Comparison of ENCODE assay signal across 8 cellular contexts in the genomic region with DNA sequence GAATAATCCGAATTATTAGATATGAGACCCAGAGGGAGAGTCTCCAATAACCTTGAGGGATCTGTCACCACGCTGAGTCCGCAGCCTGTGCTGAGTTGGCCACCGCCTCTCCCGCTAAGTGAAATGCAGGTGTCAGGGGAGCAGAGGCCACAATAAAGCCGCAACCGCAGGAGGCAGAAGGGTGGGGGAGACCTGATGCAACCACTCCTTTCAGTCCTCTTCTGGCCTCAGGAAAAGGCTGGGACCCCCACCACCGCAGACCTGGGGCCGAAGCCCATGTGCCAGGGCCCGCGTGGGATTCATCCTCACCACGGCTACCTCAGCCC. TPM values are rescaled to one million over a fixed set of nuclear protein-coding genes. Genes with fewer than 3 reads are reported as not detected.
DNase-seq lines count a peak whose midpoint lies in the region; ATAC-seq, FAIRE-seq and TF ChIP-seq lines count a peak whose summit lies in the region.

No MANE protein-coding gene starts in this region.

- TF ChIP-seq CTCF in K562 (IDR thresholded peaks at IDR 0.05 in 2 of 3, conservative IDR thresholded peaks at IDR 0.05 in 1 of 3; ENCODE audit: insufficient read depth in 2 of 3, low read depth in 1 of 3, low read length in 3 of 3): no peak
- no peak for TF ChIP-seq CTCF in kidney epithelial cell (IDR thresholded peaks at IDR 0.05; ENCODE audit: insufficient read depth, low read length, poor library complexity, severe bottlenecking)
- TF ChIP-seq CTCF in suprapubic skin (IDR thresholded peaks at IDR 0.05): no peak

- peaks cover 18 to 30% of the 10 kb centered on the region in 2 experiments for H3K4me1 ChIP-seq in K562 (replicated peaks in 1 of 2; ENCODE audit: control insufficient read depth in 2 of 2, insufficient read depth in 2 of 2, low read length in 2 of 2)
- peaks cover 20% of the 10 kb centered on the region for H3K4me1 ChIP-seq in suprapubic skin

- TF ChIP-seq POLR2A in GM12892 (IDR thresholded peaks at IDR 0.05; ENCODE audit: low read depth, low read length) (no peak), K562 (conservative IDR thresholded peaks at IDR 0.05) (0 out of 2 replicates have a peak, but pooled peaks have one; percentile 15), suprapubic skin (IDR thresholded peaks at IDR 0.05) (no peak)

- peak overlapping the region; percentile 89 for H3K4me2 ChIP-seq in K562 (ENCODE audit: insufficient read depth, low read length)

- TF ChIP-seq EP300 in K562 (IDR thresholded peaks at IDR 0.05; ENCODE audit: low read length): no peak
- no peak for TF ChIP-seq EP300 in suprapubic skin (IDR thresholded peaks at IDR 0.05)

- BruUV-seq in K562 (replicated peaks; lab: Mats Ljungman, UMichigan): no TSS peak

- POLR2A ChIA-PET in K562 (lab: Yijun Ruan, JAX): interaction anchor here (0.5 to 5.1 kb wide), 13 partner anchors 9 to 847 kb away, joined by 3 to 31 read pairs (median 3); no protein-coding TSS in a partner anchor

- TF ChIP-seq RAD21 in K562 (CRISPR knock-in tag; conservative IDR thresholded peaks at IDR 0.05 in 1 of 2, IDR thresholded peaks at IDR 0.05 in 1 of 2): no peak

- peak overlapping the region; percentile 86 for H3K27ac ChIP-seq in K562 (ENCODE audit: extremely low read depth, low read depth, low read length)
- H3K27ac ChIP-seq in suprapubic skin: peak overlapping the region; percentile 90

- CTCF ChIA-PET in K562 (lab: Yijun Ruan, JAX; ENCODE audit: low intra/inter-chr PET ratio): no interaction called here

- peaks cover 3% of the 10 kb centered on the region for H3K9me1 ChIP-seq in K562 (ENCODE audit: control insufficient read depth, insufficient read depth, low read length)

- under 1% methylated on average over 12 of the region's 12 CpGs for WGBS in K562 (ENCODE audit: insufficient coverage, low coverage, missing lambda C conversion rate)
- 0% methylated on average over 12 of the region's 12 CpGs for WGBS in suprapubic skin

- H3K36me3 ChIP-seq in K562 (ENCODE audit: control insufficient read depth, insufficient read depth, low read length) (peaks cover 11% of the 10 kb centered on the region), kidney epithelial cell (ENCODE audit: control insufficient read depth, insufficient read depth, low read length) (no peaks in the 10 kb centered on the region), suprapubic skin (no peaks in the 10 kb centered on the region)

- ATAC-seq in K562: peak; percentile 72

- DNase-seq in GM12892 (ENCODE audit: insufficient read length): peak; percentile 17
- peak; percentile 61 for DNase-seq in M059J (ENCODE audit: low read depth)
- DNase-seq in K562 (ENCODE audit: extremely low read depth in 1 of 4, low spot score in 3 of 4): peak; percentile 48 to 78 (median 60)
- no peak for DNase-seq in kidney epithelial cell (ENCODE audit: low read depth)
- DNase-seq in suprapubic skin (ENCODE audit: low spot score in 2 of 2): no peak
- no peak for DNase-seq in stimulated activated naive CD4-positive, alpha-beta T cell (lab: John Stamatoyannopoulos, UW)
- DNase-seq in NCI-H2196 (lab: John Stamatoyannopoulos, UW; ENCODE audit: unreplicated experiment): no peak
- no peak for DNase-seq in MV-4-11 (lab: John Stamatoyannopoulos, UW)

- intact Hi-C loops in K562 (cut with micrococcal nuclease): loop anchor here (2.0 kb wide), 1 partner anchor 201 kb away; no protein-coding TSS in a partner anchor

- H3K9ac ChIP-seq in K562 (ENCODE audit: insufficient read depth in 1 of 2, low read depth in 2 of 2, low read length in 2 of 2): peak overlapping the region; percentile 86 to 94

- H3K9me3 ChIP-seq in K562 (replicated peaks; ENCODE audit: control insufficient read depth, insufficient read depth, low read depth, low read length) (no peaks in the 10 kb centered on the region), suprapubic skin (no peaks in the 10 kb centered on the region)

- no peaks in the 10 kb centered on the region for H3K27me3 ChIP-seq in K562 (ENCODE audit: control insufficient read depth in 2 of 2, insufficient read depth in 2 of 2, low read length in 2 of 2)
- peaks cover 2% of the 10 kb centered on the region for H3K27me3 ChIP-seq in kidney epithelial cell (ENCODE audit: control insufficient read depth, insufficient read depth, low read length)
- H3K27me3 ChIP-seq in suprapubic skin: peaks cover 23% of the 10 kb centered on the region

- in situ Hi-C loops in K562 (cut with MboI): no loop called here

- no peak for FAIRE-seq in GM12892 (lab: Jason Lieb, UNC)
- peak; percentile 56 for FAIRE-seq in K562 (lab: Jason Lieb, UNC)

- H3K79me2 ChIP-seq in K562 (ENCODE audit: control insufficient read depth, insufficient read depth, low read length): peaks cover 54% of the 10 kb centered on the region

- H4K20me1 ChIP-seq in K562 (replicated peaks; ENCODE audit: control insufficient read depth, insufficient read depth, low read length): peaks cover 19% of the 10 kb centered on the region; the same call in 1 of the 2 replicates

- H2AFZ ChIP-seq in K562 (ENCODE audit: low read depth, low read length): peak overlapping the region; percentile 94

- H3K4me3 ChIP-seq in K562 (peak overlapping the region; percentile 66), kidney epithelial cell (ENCODE audit: low read depth, low read length) (peak overlapping the region; percentile 96), suprapubic skin (peak overlapping the region; percentile 65)

TF ChIP-seq in K562, 482 proteins besides CTCF, POLR2A, EP300 and RAD21 (continues in another document):
- TF ChIP-seq ZNF77 (CRISPR knock-in tag; IDR thresholded peaks at IDR 0.05) (no peak), POLR3G (IDR thresholded peaks at IDR 0.05; ENCODE audit: extremely low read depth, insufficient read length, insufficient replicate concordance) (no peak), PRDM10 (IDR thresholded peaks at IDR 0.05; ENCODE audit: partially characterized antibody) (peak; percentile 28), KLF1 (tag; IDR thresholded peaks at IDR 0.05) (peak; percentile 69; the same call in 1 of the 2 replicates)

RNA-seq across cellular contexts. Expression of gene MAP1B, which starts 0.6 kb away (rescaled TPM):
- polyA plus RNA-seq in GM12892 (2012; ENCODE audit: missing spikeins): 0.17 TPM
- total RNA-seq in M059J (2014; rRNA removed; shearing (Covaris generic)): 124 and 200 TPM in 2 replicates
- total RNA-seq in K562 (2011; cell fraction: chromatin; rRNA removed; ENCODE audit: low replicate concordance): 40.0 and 59.2 TPM in 2 replicates
- 29.5 and 48.0 TPM in 2 replicates for total RNA-seq in K562 (2011; cell fraction: nucleolus; rRNA removed)
- total RNA-seq in K562 (2011; cell fraction: nucleoplasm; rRNA removed): 40.7 and 44.0 TPM in 2 replicates
- total RNA-seq in K562 (2014; rRNA removed) (17.3 and 23.7 TPM in 2 replicates), K562 (2014; rRNA removed; fragmentation: Illumina TruSeq; extraction: Trizol) (26.4 and 28.7 TPM in 2 replicates), K562 (2015; rRNA removed; fragmentation: Illumina TruSeq; extraction: Trizol) (15.4 and 17.5 TPM in 2 replicates), K562 (2021) (61.4 and 66.1 TPM in 2 replicates), kidney epithelial cell (136 and 295 TPM in 2 replicates), suprapubic skin (100 to 1,000 TPM in 1 of 4 donors, 10 to 100 TPM in 3; 38.1 to 172 (median 67.5) TPM)
- polyA plus RNA-seq in K562 (2011; rRNA removed) (5.2 and 8.0 TPM in 2 replicates), K562 (2014; fragmentation: Illumina TruSeq; extraction: Trizol) (22.5 and 24.4 TPM in 2 replicates), K562 (2014; fragmentation: Nextera tagmentation; extraction: Ambion mirVana) (10 to 100 TPM in 1 of 2 experiments, 1 to 10 TPM in 1; 9.9 to 30.1 TPM), K562 (2014; rRNA removed) (12.5 and 12.9 TPM in 2 replicates)
- 9.8 and 14.0 TPM in 2 replicates for polyA plus RNA-seq in K562 (2011; cell fraction: cytosol; rRNA removed)
- polyA plus RNA-seq in K562 (2011; cell fraction: nucleus; rRNA removed): 7.7 and 8.0 TPM in 2 replicates
- polyA plus RNA-seq in K562 (2012): 10.2 and 16.8 TPM in 2 replicates
- 18.9 and 28.9 TPM in 2 replicates for polyA minus RNA-seq in K562 (2011; rRNA and poly(A)+ RNA removed)
- polyA minus RNA-seq in K562 (2011; cell fraction: cytosol; rRNA and poly(A)+ RNA removed): 13.7 and 23.6 TPM in 2 replicates
- 18.7 and 26.7 TPM in 2 replicates for polyA minus RNA-seq in K562 (2011; cell fraction: nucleus; rRNA and poly(A)+ RNA removed)

Comparison
In these comparisons a context has a peak if more than half of its experiments do, and no peak if none do; other contexts are left out.
1. DNase-seq: peak in GM12892 (single experiment), M059J (single experiment) and K562 (4 of 4); none in kidney epithelial cell (single experiment), suprapubic skin (0 of 2), stimulated activated naive CD4-positive, alpha-beta T cell (0 of 6), NCI-H2196 (single experiment) and MV-4-11 (single experiment).
2. Peak in every context shown above with its lines, with median percentiles within 50 percentile points of each other: H3K4me3 ChIP-seq.